ENCODE assay signal across 1 cellular context in the genomic region with DNA sequence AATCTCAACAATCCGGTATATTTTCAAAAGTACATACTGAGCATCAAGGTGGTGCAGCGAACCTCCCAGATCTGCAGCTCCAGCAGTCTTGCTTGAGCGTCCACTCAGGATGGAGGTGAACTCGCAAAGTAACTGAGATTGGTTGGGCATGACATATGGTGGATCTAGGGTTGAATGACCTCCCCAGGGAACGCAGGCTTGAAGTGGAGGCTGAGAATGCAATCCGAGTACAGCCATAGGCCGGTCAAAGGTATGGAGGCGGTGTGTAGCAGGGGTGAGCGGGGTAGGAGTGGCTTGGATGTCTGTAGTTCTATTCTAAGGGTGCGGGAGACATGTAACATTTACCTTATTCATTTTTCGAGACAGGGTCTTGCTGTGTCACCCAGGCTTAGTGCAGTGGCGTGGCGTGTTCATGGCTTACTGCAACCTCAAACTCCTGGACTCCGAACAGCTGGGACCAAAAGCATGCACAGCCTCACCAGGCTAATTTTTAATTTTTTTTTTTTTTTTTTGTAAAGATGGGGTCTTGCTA.
TF ChIP-seq lines count a peak whose summit lies in the region.

No MANE protein-coding gene starts in this region.

TF ChIP-seq in HepG2, 621 proteins besides CTCF, POLR2A, EP300 and RAD21 (continued from another document and continues in another):
- TF ChIP-seq, protein P1, sequence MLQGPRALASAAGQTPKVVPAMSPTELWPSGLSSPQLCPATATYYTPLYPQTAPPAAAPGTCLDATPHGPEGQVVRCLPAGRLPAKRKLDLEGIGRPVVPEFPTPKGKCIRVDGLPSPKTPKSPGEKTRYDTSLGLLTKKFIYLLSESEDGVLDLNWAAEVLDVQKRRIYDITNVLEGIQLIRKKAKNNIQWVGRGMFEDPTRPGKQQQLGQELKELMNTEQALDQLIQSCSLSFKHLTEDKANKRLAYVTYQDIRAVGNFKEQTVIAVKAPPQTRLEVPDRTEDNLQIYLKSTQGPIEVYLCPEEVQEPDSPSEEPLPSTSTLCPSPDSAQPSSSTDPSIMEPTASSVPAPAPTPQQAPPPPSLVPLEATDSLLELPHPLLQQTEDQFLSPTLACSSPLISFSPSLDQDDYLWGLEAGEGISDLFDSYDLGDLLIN (CRISPR knock-in tag; IDR thresholded peaks at IDR 0.05; ENCODE audit: borderline replicate concordance): no peak
- TF ChIP-seq ZNF749 (CRISPR knock-in tag; IDR thresholded peaks at IDR 0.05; ENCODE audit: borderline replicate concordance) (no peak), ZSCAN29 (CRISPR knock-in tag; conservative IDR thresholded peaks at IDR 0.05) (no peak), SATB2 (CRISPR knock-in tag; IDR thresholded peaks at IDR 0.05) (no peak), KLF16 (CRISPR knock-in tag; IDR thresholded peaks at IDR 0.05) (no peak), ZNF709 (CRISPR knock-in tag; IDR thresholded peaks at IDR 0.05) (no peak), ZNF501 (CRISPR knock-in tag; IDR thresholded peaks at IDR 0.05) (no peak), ZSCAN9 (CRISPR knock-in tag; IDR thresholded peaks at IDR 0.05; ENCODE audit: borderline replicate concordance) (no peak), ZNF343 (CRISPR knock-in tag; IDR thresholded peaks at IDR 0.05) (no peak), RFX1 (IDR thresholded peaks at IDR 0.05) (no peak), RXRA (CRISPR knock-in tag; IDR thresholded peaks at IDR 0.05) (peak; percentile 69; the same call in 1 of the 2 replicates), ZBTB8A (CRISPR knock-in tag; IDR thresholded peaks at IDR 0.05; ENCODE audit: borderline replicate concordance, low read depth) (no peak), ATF7 (IDR thresholded peaks at IDR 0.05) (no peak), ATF7 (CRISPR knock-in tag; IDR thresholded peaks at IDR 0.05) (no peak), ZNF33A (CRISPR knock-in tag; IDR thresholded peaks at IDR 0.05; ENCODE audit: borderline replicate concordance) (no peak), ZFP82 (CRISPR knock-in tag; IDR thresholded peaks at IDR 0.05; ENCODE audit: borderline replicate concordance) (no peak), ZEB1 (IDR thresholded peaks at IDR 0.05; ENCODE audit: insufficient replicate concordance, low read depth) (no peak), ZBTB38 (CRISPR knock-in tag; IDR thresholded peaks at IDR 0.05) (no peak), ZNF782 (CRISPR knock-in tag; IDR thresholded peaks at IDR 0.05; ENCODE audit: borderline replicate concordance) (no peak), ARID2 (CRISPR knock-in tag; IDR thresholded peaks at IDR 0.05; ENCODE audit: borderline replicate concordance) (no peak), ZNF724P (CRISPR knock-in tag; IDR thresholded peaks at IDR 0.05; ENCODE audit: borderline replicate concordance) (no peak), ZFX (CRISPR knock-in tag; IDR thresholded peaks at IDR 0.05; ENCODE audit: low read depth) (no peak), MTF2 (CRISPR knock-in tag; IDR thresholded peaks at IDR 0.05; ENCODE audit: borderline replicate concordance) (no peak), RARA (CRISPR knock-in tag; IDR thresholded peaks at IDR 0.05) (no peak), ZNF792 (CRISPR knock-in tag; IDR thresholded peaks at IDR 0.05) (no peak)
- TF ChIP-seq, protein P2, sequence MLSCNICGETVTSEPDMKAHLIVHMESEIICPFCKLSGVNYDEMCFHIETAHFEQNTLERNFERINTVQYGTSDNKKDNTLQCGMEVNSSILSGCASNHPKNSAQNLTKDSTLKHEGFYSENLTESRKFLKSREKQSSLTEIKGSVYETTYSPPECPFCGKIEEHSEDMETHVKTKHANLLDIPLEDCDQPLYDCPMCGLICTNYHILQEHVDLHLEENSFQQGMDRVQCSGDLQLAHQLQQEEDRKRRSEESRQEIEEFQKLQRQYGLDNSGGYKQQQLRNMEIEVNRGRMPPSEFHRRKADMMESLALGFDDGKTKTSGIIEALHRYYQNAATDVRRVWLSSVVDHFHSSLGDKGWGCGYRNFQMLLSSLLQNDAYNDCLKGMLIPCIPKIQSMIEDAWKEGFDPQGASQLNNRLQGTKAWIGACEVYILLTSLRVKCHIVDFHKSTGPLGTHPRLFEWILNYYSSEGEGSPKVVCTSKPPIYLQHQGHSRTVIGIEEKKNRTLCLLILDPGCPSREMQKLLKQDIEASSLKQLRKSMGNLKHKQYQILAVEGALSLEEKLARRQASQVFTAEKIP (CRISPR knock-in tag; IDR thresholded peaks at IDR 0.05; ENCODE audit: borderline replicate concordance): no peak
- TF ChIP-seq, protein P3, sequence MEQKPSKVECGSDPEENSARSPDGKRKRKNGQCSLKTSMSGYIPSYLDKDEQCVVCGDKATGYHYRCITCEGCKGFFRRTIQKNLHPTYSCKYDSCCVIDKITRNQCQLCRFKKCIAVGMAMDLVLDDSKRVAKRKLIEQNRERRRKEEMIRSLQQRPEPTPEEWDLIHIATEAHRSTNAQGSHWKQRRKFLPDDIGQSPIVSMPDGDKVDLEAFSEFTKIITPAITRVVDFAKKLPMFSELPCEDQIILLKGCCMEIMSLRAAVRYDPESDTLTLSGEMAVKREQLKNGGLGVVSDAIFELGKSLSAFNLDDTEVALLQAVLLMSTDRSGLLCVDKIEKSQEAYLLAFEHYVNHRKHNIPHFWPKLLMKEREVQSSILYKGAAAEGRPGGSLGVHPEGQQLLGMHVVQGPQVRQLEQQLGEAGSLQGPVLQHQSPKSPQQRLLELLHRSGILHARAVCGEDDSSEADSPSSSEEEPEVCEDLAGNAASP (CRISPR knock-in tag; IDR thresholded peaks at IDR 0.05; ENCODE audit: borderline replicate concordance): no peak
- TF ChIP-seq, protein P4, sequence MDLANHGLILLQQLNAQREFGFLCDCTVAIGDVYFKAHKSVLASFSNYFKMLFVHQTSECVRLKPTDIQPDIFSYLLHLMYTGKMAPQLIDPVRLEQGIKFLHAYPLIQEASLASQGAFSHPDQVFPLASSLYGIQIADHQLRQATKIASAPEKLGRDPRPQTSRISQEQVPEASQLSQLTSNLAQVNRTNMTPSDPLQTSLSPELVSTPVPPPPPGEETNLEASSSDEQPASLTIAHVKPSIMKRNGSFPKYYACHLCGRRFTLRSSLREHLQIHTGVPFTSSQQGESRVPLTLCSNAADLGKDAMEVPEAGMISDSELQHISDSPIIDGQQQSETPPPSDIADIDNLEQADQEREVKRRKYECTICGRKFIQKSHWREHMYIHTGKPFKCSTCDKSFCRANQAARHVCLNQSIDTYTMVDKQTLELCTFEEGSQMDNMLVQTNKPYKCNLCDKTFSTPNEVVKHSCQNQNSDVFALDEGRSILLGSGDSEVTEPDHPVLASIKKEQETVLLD (CRISPR knock-in tag; IDR thresholded peaks at IDR 0.05; ENCODE audit: low read depth): no peak
- TF ChIP-seq, protein P5, sequence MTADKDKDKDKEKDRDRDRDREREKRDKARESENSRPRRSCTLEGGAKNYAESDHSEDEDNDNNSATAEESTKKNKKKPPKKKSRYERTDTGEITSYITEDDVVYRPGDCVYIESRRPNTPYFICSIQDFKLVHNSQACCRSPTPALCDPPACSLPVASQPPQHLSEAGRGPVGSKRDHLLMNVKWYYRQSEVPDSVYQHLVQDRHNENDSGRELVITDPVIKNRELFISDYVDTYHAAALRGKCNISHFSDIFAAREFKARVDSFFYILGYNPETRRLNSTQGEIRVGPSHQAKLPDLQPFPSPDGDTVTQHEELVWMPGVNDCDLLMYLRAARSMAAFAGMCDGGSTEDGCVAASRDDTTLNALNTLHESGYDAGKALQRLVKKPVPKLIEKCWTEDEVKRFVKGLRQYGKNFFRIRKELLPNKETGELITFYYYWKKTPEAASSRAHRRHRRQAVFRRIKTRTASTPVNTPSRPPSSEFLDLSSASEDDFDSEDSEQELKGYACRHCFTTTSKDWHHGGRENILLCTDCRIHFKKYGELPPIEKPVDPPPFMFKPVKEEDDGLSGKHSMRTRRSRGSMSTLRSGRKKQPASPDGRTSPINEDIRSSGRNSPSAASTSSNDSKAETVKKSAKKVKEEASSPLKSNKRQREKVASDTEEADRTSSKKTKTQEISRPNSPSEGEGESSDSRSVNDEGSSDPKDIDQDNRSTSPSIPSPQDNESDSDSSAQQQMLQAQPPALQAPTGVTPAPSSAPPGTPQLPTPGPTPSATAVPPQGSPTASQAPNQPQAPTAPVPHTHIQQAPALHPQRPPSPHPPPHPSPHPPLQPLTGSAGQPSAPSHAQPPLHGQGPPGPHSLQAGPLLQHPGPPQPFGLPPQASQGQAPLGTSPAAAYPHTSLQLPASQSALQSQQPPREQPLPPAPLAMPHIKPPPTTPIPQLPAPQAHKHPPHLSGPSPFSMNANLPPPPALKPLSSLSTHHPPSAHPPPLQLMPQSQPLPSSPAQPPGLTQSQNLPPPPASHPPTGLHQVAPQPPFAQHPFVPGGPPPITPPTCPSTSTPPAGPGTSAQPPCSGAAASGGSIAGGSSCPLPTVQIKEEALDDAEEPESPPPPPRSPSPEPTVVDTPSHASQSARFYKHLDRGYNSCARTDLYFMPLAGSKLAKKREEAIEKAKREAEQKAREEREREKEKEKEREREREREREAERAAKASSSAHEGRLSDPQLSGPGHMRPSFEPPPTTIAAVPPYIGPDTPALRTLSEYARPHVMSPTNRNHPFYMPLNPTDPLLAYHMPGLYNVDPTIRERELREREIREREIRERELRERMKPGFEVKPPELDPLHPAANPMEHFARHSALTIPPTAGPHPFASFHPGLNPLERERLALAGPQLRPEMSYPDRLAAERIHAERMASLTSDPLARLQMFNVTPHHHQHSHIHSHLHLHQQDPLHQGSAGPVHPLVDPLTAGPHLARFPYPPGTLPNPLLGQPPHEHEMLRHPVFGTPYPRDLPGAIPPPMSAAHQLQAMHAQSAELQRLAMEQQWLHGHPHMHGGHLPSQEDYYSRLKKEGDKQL (CRISPR knock-in tag; IDR thresholded peaks at IDR 0.05; ENCODE audit: low read depth): no peak
- TF ChIP-seq, protein P6, sequence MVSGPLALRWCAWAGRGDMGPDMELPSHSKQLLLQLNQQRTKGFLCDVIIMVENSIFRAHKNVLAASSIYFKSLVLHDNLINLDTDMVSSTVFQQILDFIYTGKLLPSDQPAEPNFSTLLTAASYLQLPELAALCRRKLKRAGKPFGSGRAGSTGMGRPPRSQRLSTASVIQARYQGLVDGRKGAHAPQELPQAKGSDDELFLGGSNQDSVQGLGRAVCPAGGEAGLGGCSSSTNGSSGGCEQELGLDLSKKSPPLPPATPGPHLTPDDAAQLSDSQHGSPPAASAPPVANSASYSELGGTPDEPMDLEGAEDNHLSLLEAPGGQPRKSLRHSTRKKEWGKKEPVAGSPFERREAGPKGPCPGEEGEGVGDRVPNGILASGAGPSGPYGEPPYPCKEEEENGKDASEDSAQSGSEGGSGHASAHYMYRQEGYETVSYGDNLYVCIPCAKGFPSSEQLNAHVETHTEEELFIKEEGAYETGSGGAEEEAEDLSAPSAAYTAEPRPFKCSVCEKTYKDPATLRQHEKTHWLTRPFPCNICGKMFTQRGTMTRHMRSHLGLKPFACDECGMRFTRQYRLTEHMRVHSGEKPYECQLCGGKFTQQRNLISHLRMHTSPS (CRISPR knock-in tag; IDR thresholded peaks at IDR 0.05; ENCODE audit: low read depth): no peak
- TF ChIP-seq, protein P7, sequence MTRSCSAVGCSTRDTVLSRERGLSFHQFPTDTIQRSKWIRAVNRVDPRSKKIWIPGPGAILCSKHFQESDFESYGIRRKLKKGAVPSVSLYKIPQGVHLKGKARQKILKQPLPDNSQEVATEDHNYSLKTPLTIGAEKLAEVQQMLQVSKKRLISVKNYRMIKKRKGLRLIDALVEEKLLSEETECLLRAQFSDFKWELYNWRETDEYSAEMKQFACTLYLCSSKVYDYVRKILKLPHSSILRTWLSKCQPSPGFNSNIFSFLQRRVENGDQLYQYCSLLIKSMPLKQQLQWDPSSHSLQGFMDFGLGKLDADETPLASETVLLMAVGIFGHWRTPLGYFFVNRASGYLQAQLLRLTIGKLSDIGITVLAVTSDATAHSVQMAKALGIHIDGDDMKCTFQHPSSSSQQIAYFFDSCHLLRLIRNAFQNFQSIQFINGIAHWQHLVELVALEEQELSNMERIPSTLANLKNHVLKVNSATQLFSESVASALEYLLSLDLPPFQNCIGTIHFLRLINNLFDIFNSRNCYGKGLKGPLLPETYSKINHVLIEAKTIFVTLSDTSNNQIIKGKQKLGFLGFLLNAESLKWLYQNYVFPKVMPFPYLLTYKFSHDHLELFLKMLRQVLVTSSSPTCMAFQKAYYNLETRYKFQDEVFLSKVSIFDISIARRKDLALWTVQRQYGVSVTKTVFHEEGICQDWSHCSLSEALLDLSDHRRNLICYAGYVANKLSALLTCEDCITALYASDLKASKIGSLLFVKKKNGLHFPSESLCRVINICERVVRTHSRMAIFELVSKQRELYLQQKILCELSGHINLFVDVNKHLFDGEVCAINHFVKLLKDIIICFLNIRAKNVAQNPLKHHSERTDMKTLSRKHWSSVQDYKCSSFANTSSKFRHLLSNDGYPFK (CRISPR knock-in tag; IDR thresholded peaks at IDR 0.05; ENCODE audit: borderline replicate concordance): peak; percentile 49; the same call in 1 of the 2 replicates
- TF ChIP-seq, protein P8, sequence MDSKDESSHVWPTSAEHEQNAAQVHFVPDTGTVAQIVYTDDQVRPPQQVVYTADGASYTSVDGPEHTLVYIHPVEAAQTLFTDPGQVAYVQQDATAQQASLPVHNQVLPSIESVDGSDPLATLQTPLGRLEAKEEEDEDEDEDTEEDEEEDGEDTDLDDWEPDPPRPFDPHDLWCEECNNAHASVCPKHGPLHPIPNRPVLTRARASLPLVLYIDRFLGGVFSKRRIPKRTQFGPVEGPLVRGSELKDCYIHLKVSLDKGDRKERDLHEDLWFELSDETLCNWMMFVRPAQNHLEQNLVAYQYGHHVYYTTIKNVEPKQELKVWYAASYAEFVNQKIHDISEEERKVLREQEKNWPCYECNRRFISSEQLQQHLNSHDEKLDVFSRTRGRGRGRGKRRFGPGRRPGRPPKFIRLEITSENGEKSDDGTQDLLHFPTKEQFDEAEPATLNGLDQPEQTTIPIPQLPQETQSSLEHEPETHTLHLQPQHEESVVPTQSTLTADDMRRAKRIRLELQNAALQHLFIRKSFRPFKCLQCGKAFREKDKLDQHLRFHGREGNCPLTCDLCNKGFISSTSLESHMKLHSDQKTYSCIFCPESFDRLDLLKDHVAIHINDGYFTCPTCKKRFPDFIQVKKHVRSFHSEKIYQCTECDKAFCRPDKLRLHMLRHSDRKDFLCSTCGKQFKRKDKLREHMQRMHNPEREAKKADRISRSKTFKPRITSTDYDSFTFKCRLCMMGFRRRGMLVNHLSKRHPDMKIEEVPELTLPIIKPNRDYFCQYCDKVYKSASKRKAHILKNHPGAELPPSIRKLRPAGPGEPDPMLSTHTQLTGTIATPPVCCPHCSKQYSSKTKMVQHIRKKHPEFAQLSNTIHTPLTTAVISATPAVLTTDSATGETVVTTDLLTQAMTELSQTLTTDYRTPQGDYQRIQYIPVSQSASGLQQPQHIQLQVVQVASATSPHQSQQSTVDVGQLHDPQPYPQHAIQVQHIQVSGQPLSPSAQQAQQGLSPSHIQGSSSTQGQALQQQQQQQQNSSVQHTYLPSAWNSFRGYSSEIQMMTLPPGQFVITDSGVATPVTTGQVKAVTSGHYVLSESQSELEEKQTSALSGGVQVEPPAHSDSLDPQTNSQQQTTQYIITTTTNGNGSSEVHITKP (CRISPR knock-in tag; IDR thresholded peaks at IDR 0.05; ENCODE audit: low read depth): no peak
